ENCODE assay signal across 17 cellular contexts in the genomic region with DNA sequence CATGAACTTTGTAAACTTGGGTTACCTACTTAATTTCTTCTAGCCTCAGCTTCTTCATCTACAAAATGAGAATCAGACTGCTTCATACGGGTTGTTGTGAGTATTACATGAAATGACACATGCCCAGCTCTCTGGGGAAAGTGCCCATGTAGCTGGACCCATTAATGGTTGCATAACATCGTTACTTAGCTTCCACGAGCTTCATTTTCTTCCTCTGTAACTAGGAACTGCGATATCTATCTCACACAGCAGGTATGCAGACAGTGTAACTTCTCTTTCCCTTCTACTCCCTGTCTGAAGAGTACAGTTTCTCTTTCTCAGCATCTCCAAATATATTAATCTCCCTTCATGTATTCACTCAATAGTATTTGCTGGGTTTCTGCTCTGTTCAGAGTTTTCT.
"Had no signal": no experiment of that assay in that cellular context is flagged by ENCODE, and none has a peak within 500 bp of the region (broad histone marks: within the 10 kb centered on the region; RNA-seq: fewer than 3 reads in every experiment).

No MANE protein-coding gene starts in this region.

- H3K27ac ChIP-seq: adrenal gland, esophagus muscularis mucosa, heart right ventricle, left lung, right atrium auricular region, VCaP had no signal

- H3K36me3 Mint-ChIP-seq: activated naive CD4-positive, alpha-beta T cell treated with anti-CD3 and anti-CD28 coated beads, Interleukin-2, amount 50 U/mL, for 72 hours; mesothelial cell of epicardium had no signal

- ATAC-seq: activated naive CD4-positive, alpha-beta T cell treated with anti-CD3 and anti-CD28 coated beads, Interleukin-2, amount 50 U/mL, for 72 hours; left lung had no signal

- H3K9me3 Mint-ChIP-seq: activated naive CD4-positive, alpha-beta T cell treated with anti-CD3 and anti-CD28 coated beads, Interleukin-2, amount 50 U/mL, for 72 hours; mesothelial cell of epicardium had no signal

- DNase-seq: activated CD4-positive, alpha-beta T cell treated with anti-CD3 and anti-CD28 coated beads, Interleukin-2, amount 50 U/mL, for 1 hour; activated CD4-positive, CD25-positive, alpha-beta regulatory T cell treated with anti-CD3 and anti-CD28 coated beads, Interleukin-2, amount 50 U/mL, for 72 hours; activated gamma-delta T cell treated with Interleukin-2 at 50 U/mL for 16 hours; adrenal gland; effector CD4-positive, alpha-beta T cell; heart right ventricle; left lung; occipital lobe; small intestine; stimulated activated CD4-positive, alpha-beta T cell treated with anti-CD3 and anti-CD28 coated beads, Interleukin-15, amount 100 ng/mL, for 24 hours; stimulated activated CD4-positive, alpha-beta T cell treated with anti-CD3 and anti-CD28 coated beads, Interleukin-4, amount 100 ng/mL, for 1 hour; T1000 had no signal

- H3K4me3 Mint-ChIP-seq: mesothelial cell of epicardium had no signal

- H3K27me3 ChIP-seq: adrenal gland, esophagus muscularis mucosa, heart right ventricle, left lung, right atrium auricular region had no signal

- H3K9me3 ChIP-seq: adrenal gland, esophagus muscularis mucosa, heart right ventricle, left lung, right atrium auricular region had no signal

- H3K36me3 ChIP-seq: adrenal gland, esophagus muscularis mucosa, heart right ventricle, left lung, right atrium auricular region had no signal

- H3K4me3 ChIP-seq: adrenal gland, esophagus muscularis mucosa, heart right ventricle, left lung, right atrium auricular region had no signal

- H3K4me1 ChIP-seq: adrenal gland, left lung, right atrium auricular region had no signal
